ENCODE assay signal across 8 cellular contexts in genomic region chr17:77445030-77445907, GRCh38.
DNase-seq lines count a peak whose midpoint lies in the region; ATAC-seq and TF ChIP-seq lines count a peak whose summit lies in the region.

No MANE protein-coding gene starts in this region.

- ATAC-seq in CD4-positive, alpha-beta T cell (ENCODE audit: poor library complexity), result peak; percentile 68
- ATAC-seq in GM21390 (IDR thresholded peaks at IDR 0.05; ENCODE audit: unreplicated experiment) (peak; percentile 30), heart right ventricle (peak; percentile 31 to 71 (median 47)), HG03442 (IDR thresholded peaks at IDR 0.05; ENCODE audit: unreplicated experiment) (no peak)

- TF ChIP-seq CTCF in CD4-positive, alpha-beta T cell (IDR thresholded peaks at IDR 0.05), result no peak
- no peak for TF ChIP-seq CTCF in heart right ventricle (IDR thresholded peaks at IDR 0.05)

- intact Hi-C loops in CD4-positive, alpha-beta T cell (cut with DNase I, micrococcal nuclease), result loop anchor here in 1 of 2 experiments (1.0 to 10.0 kb wide), 3 partner anchors 8 to 690 kb away; partner anchors contain the start of gene TMC8
- intact Hi-C loops in activated T-helper 2 cell treated with anti-CD3 and anti-CD28 coated beads, Interferon-gamma antibody, Interleukin-2, Interleukin-4, amounts not matched to agents 10 μg/mL and 5 μg/mL and 100 μg/mL, durations not matched to agents 14 hours and 24 hours and 36 hours (cut with micrococcal nuclease), result loop anchor here (1.0 to 5.0 kb wide), 3 partner anchors 8 to 202 kb away; no protein-coding TSS in a partner anchor
- intact Hi-C loops in heart right ventricle (cut with DNase I), result no loop called here

- H3K4me1 ChIP-seq in heart right ventricle, result peaks cover 32 to 92% (median 73%) of the 10 kb centered on the region in 9 donors

- H3K9me3 Mint-ChIP-seq in CD4-positive, alpha-beta T cell, result no peaks in the 10 kb centered on the region
- no peaks in the 10 kb centered on the region for H3K9me3 Mint-ChIP-seq in activated T-helper 2 cell treated with anti-CD3 and anti-CD28 coated beads, Interferon-gamma antibody, Interleukin-2, Interleukin-4, amounts not matched to agents 10 μg/mL and 5 μg/mL and 100 μg/mL, durations not matched to agents 14 hours and 24 hours and 36 hours

- H3K27me3 ChIP-seq in CD4-positive, alpha-beta T cell (ENCODE audit: control insufficient read depth, insufficient read depth, low read length), result no peaks in the 10 kb centered on the region
- no peaks in the 10 kb centered on the region for H3K27me3 ChIP-seq in heart right ventricle

- WGBS in heart right ventricle, 2 donors, result 38 to 46% methylated on average over 17 of the region's 17 CpGs

- peaks cover 34% of the 10 kb centered on the region for H3K36me3 Mint-ChIP-seq in CD4-positive, alpha-beta T cell (ENCODE audit: low read depth)
- peaks cover 17% of the 10 kb centered on the region for H3K36me3 Mint-ChIP-seq in activated T-helper 2 cell treated with anti-CD3 and anti-CD28 coated beads, Interferon-gamma antibody, Interleukin-2, Interleukin-4, amounts not matched to agents 10 μg/mL and 5 μg/mL and 100 μg/mL, durations not matched to agents 14 hours and 24 hours and 36 hours (ENCODE audit: low read depth)

- H3K36me3 ChIP-seq in heart right ventricle, result peaks cover 0 to 6% (median 0%) of the 10 kb centered on the region in 9 donors

- peaks cover 98% of the 10 kb centered on the region for H3K4me1 Mint-ChIP-seq in CD4-positive, alpha-beta T cell (ENCODE audit: low read depth)
- peaks cover 84% of the 10 kb centered on the region for H3K4me1 Mint-ChIP-seq in activated T-helper 2 cell treated with anti-CD3 and anti-CD28 coated beads, Interferon-gamma antibody, Interleukin-2, Interleukin-4, amounts not matched to agents 10 μg/mL and 5 μg/mL and 100 μg/mL, durations not matched to agents 14 hours and 24 hours and 36 hours (ENCODE audit: low read depth)

- DNase-seq in CD4-positive, alpha-beta T cell, result peak; percentile 72 to 91 (median 82)
- DNase-seq in NCI-H1694 (lab: John Stamatoyannopoulos, UW), result peak; percentile 90
- DNase-seq in activated T-helper 2 cell treated with anti-CD3 and anti-CD28 coated beads, Interferon-gamma antibody, Interleukin-2, Interleukin-4, amounts not matched to agents 10 μg/mL and 5 μg/mL and 100 μg/mL, durations not matched to agents 14 hours and 24 hours and 36 hours (ENCODE audit: low spot score), result peak; percentile 85
- no peak for DNase-seq in heart right ventricle
- peak; percentile 80 to 82 for DNase-seq in stimulated activated CD4-positive, alpha-beta T cell treated with anti-CD3 and anti-CD28 coated beads, Interleukin-2, amount 100 ng/mL, for 24 hours
- no peak for DNase-seq in T1000 (lab: John Stamatoyannopoulos, UW)

- peak overlapping the region; percentile 89 for H3K4me3 Mint-ChIP-seq in CD4-positive, alpha-beta T cell
- peak overlapping the region; percentile 77 for H3K4me3 Mint-ChIP-seq in activated T-helper 2 cell treated with anti-CD3 and anti-CD28 coated beads, Interferon-gamma antibody, Interleukin-2, Interleukin-4, amounts not matched to agents 10 μg/mL and 5 μg/mL and 100 μg/mL, durations not matched to agents 14 hours and 24 hours and 36 hours (ENCODE audit: low read depth)

- POLR2A ChIA-PET in CD4-positive, alpha-beta T cell (lab: Charles Lee), result interaction anchor here (0.6 to 29.0 kb wide), 36 partner anchors 6 to 716 kb away, joined by 3 to 681 read pairs (median 11); partner anchors contain the start of genes TMC8 and TNRC6C

- H3K9me3 ChIP-seq in CD4-positive, alpha-beta T cell (ENCODE audit: control insufficient read depth, low read length), result no peaks in the 10 kb centered on the region
- no peaks in the 10 kb centered on the region for H3K9me3 ChIP-seq in heart right ventricle

- H3K27me3 Mint-ChIP-seq in CD4-positive, alpha-beta T cell, result no peaks in the 10 kb centered on the region
- no peaks in the 10 kb centered on the region for H3K27me3 Mint-ChIP-seq in activated T-helper 2 cell treated with anti-CD3 and anti-CD28 coated beads, Interferon-gamma antibody, Interleukin-2, Interleukin-4, amounts not matched to agents 10 μg/mL and 5 μg/mL and 100 μg/mL, durations not matched to agents 14 hours and 24 hours and 36 hours (ENCODE audit: low read depth)

- peak overlapping the region; percentile 98 for H3K27ac ChIP-seq in CD4-positive, alpha-beta T cell (ENCODE audit: low read depth, low read length)
- peak overlapping the region in 9 of 10 donors; percentile 59 to 89 (median 74) for H3K27ac ChIP-seq in heart right ventricle

- peak overlapping the region in 5 of 10 donors; percentile 7 to 36 (median 14) for H3K4me3 ChIP-seq in heart right ventricle

- H3K27ac Mint-ChIP-seq in CD4-positive, alpha-beta T cell, result peak overlapping the region; percentile 93
- peak overlapping the region; percentile 99 for H3K27ac Mint-ChIP-seq in activated T-helper 2 cell treated with anti-CD3 and anti-CD28 coated beads, Interferon-gamma antibody, Interleukin-2, Interleukin-4, amounts not matched to agents 10 μg/mL and 5 μg/mL and 100 μg/mL, durations not matched to agents 14 hours and 24 hours and 36 hours

- CTCF ChIA-PET in CD4-positive, alpha-beta T cell (lab: Charles Lee), result interaction anchor here (0.7 to 2.8 kb wide), 5 partner anchors 9 to 45 kb away, joined by 3 to 12 read pairs (median 4); no protein-coding TSS in a partner anchor

Comparison
In these comparisons a context has a peak if more than half of its experiments do, and no peak if none do; other contexts are left out.
1. DNase-seq: peak in CD4-positive, alpha-beta T cell (10 of 10), NCI-H1694 (single experiment), activated T-helper 2 cell treated with anti-CD3 and anti-CD28 coated beads, Interferon-gamma antibody, Interleukin-2, Interleukin-4, amounts not matched to agents 10 μg/mL and 5 μg/mL and 100 μg/mL, durations not matched to agents 14 hours and 24 hours and 36 hours (single experiment) and stimulated activated CD4-positive, alpha-beta T cell treated with anti-CD3 and anti-CD28 coated beads, Interleukin-2, amount 100 ng/mL, for 24 hours (2 of 2); none in heart right ventricle (0 of 2) and T1000 (single experiment).